18 cellular contexts compared by ENCODE assay signal in the genomic region with DNA sequence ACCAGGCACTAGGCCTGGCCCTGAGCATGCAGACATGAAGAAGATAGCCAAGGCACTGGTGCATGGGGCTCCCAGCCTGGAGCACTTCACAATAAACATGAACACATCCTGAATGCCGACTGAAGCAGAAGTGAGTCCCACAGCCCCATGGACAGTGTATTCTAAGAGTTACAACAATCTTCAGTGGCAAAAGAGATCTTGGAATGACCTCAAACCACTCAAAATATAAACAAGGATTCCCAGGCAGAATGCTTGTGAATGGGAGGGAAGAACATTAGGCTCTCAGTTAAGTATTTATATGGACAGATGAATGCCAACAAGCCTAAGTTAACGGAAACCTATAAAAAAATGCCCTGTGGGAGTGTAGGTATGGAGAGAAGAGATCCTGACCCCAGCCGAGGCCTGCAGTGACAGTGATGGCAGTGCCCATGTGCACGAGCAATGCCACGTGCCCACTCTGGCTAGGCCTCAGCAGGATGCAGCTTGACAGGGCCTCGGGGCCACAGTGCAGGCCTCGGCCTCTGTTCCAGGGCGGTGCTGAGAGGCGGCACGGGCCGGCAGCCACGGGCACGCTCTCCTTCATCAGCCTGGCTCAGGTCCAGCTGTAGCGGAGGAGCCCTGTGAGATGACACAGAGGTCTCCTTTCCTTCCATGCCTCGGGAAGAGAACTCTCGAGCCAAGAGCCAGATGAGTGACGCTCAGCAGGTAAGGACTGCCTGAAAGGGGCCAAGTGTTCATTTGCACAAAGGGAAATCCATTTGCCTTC. TPM values are rescaled to one million over a fixed set of nuclear protein-coding genes. Genes with fewer than 3 reads are reported as not detected.
DNase-seq lines count a peak whose midpoint lies in the region; ATAC-seq, FAIRE-seq and TF ChIP-seq lines count a peak whose summit lies in the region.
"Had no signal": no experiment of that assay in that cellular context is flagged by ENCODE, and none has a peak within 500 bp of the region (broad histone marks: within the 10 kb centered on the region; RNA-seq: fewer than 3 reads in every experiment).

No MANE protein-coding gene starts in this region.

- H3K4me1 ChIP-seq in left lung: peaks cover 4 to 60% of the 10 kb centered on the region in 2 donors

- FAIRE-seq in bronchial epithelial cell (lab: Jason Lieb, UNC): no peak
- FAIRE-seq: frontal cortex, H1, HTR-8/SVneo, pancreas had no signal

- H3K27me3 ChIP-seq in bronchial epithelial cell (ENCODE audit: control insufficient read depth, insufficient read depth, low read length) (no peaks in the 10 kb centered on the region), left lung (no peaks in the 10 kb centered on the region)
- H3K27me3 ChIP-seq: pancreas had no signal

- TF ChIP-seq CTCF in bronchial epithelial cell (IDR thresholded peaks at IDR 0.05; ENCODE audit: insufficient read depth, low read length, severe bottlenecking) (no peak), left lung (IDR thresholded peaks at IDR 0.05) (no peak)

- intact Hi-C loops in left lung (cut with DNase I) (no loop called here), posterior vena cava (cut with DNase I) (loop anchor here in 1 of 2 donors (5.0 kb wide), 1 partner anchor 257 kb away; no protein-coding TSS in a partner anchor)

- peaks cover 0 to 2% of the 10 kb centered on the region in 2 donors for H3K9me3 ChIP-seq in left lung
- H3K9me3 ChIP-seq: pancreas had no signal

- ATAC-seq in left lung (peak; percentile 35), HG02870 (IDR thresholded peaks at IDR 0.05; ENCODE audit: unreplicated experiment) (no peak)
- ATAC-seq: pancreas had no signal

- H3K4me3 ChIP-seq in bronchial epithelial cell (ENCODE audit: low read depth, low read length): no peak overlapping the region
- H3K4me3 ChIP-seq in left lung: no peak overlapping the region
- H3K4me3 ChIP-seq: pancreas had no signal

- peaks cover 3% of the 10 kb centered on the region for H3K36me3 ChIP-seq in bronchial epithelial cell (ENCODE audit: control insufficient read depth, insufficient read depth, low read length)
- H3K36me3 ChIP-seq in left lung: peaks cover 0 to 54% of the 10 kb centered on the region in 2 donors

- H3K27ac ChIP-seq in left lung (peak overlapping the region in 1 of 2 donors; percentile 50), substantia nigra (ENCODE audit: low read depth, low read length, poor library complexity, severe bottlenecking) (peak overlapping the region; percentile 51)
- H3K27ac ChIP-seq: pancreas, WERI-Rb-1 had no signal

- DNase-seq in NCI-H2227 (lab: John Stamatoyannopoulos, UW; ENCODE audit: unreplicated experiment) (peak; percentile 2), NCI-H2227 treated with DMSO at 0.1 percent for 48 hours (lab: John Stamatoyannopoulos, UW) (no peak), bronchial epithelial cell (ENCODE audit: low read depth) (peak; percentile 43), left lung (peak in 1 of 2 donors; percentile 75), substantia nigra (lab: John Stamatoyannopoulos, UW) (peak in 8 of 49 donors; percentile 15 to 85 (median 32)), posterior vena cava (ENCODE audit: low spot score) (no peak)
- no peak for DNase-seq in activated CD8-positive, alpha-beta memory T cell treated with anti-CD3 and anti-CD28 coated beads, Interleukin-2, amount 50 U/mL, for 4 hours
- DNase-seq: 8988T; NCI-H1092; NCI-H748 treated with DMSO at 0.1 percent for 48 hours; pancreas; SHP77; stimulated activated CD4-positive, alpha-beta T cell treated with anti-CD3 and anti-CD28 coated beads, Interleukin-4, amount 100 ng/mL, for 24 hours; WERI-Rb-1 had no signal

RNA-seq across cellular contexts. Expression of a gene that starts 49.2 kb away (rescaled TPM):
- total RNA-seq in bronchial epithelial cell: 15.2 and 16.1 TPM in 2 replicates
- total RNA-seq in left lung: 10 to 100 TPM; 32.8 to 50.2 TPM
- 10 to 100 TPM; 25.1 to 29.4 TPM for total RNA-seq in posterior vena cava

Comparison
In these comparisons a context has a peak if more than half of its experiments do, and no peak if none do; other contexts are left out.
1. DNase-seq: peak in NCI-H2227 (single experiment) and bronchial epithelial cell (single experiment); none in NCI-H2227 treated with DMSO at 0.1 percent for 48 hours (single experiment), posterior vena cava (single experiment) and activated CD8-positive, alpha-beta memory T cell treated with anti-CD3 and anti-CD28 coated beads, Interleukin-2, amount 50 U/mL, for 4 hours (single experiment).